In the genomic region with DNA sequence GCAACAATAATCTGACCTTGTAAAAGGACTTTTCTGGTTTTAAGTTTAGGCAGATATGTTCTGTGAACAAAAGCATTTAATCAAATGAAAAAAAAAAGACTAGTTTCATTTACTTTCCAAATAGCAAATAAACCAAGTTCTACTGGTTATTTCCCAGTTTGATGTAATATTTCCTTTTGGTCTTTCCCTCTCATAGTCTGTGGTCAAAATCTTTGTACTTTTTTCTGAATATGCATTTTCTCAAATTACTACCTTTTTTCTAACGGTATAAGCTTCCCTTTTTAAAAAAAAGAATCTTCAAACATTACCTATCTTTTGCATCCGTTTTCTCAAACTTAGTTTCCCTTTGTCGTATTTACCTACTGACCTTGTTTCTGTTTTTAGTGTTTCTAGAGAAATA, we compare ENCODE assay signal across 1 cellular context.
TF ChIP-seq lines count a peak whose summit lies in the region.

No MANE protein-coding gene starts in this region.

TF ChIP-seq in HepG2, 621 proteins besides CTCF, POLR2A, EP300 and RAD21:
- TF ChIP-seq PLSCR1 (CRISPR knock-in tag; IDR thresholded peaks at IDR 0.05; ENCODE audit: borderline replicate concordance) = no peak
- no peak for TF ChIP-seq SP2 (CRISPR knock-in tag; IDR thresholded peaks at IDR 0.05)
- TF ChIP-seq BCLAF1 (IDR thresholded peaks at IDR 0.05) = no peak
- no peak for TF ChIP-seq SIX4 (CRISPR knock-in tag; IDR thresholded peaks at IDR 0.05)
- no peak for TF ChIP-seq ZNF552 (CRISPR knock-in tag; IDR thresholded peaks at IDR 0.05; ENCODE audit: borderline replicate concordance)
- TF ChIP-seq, protein P1, sequence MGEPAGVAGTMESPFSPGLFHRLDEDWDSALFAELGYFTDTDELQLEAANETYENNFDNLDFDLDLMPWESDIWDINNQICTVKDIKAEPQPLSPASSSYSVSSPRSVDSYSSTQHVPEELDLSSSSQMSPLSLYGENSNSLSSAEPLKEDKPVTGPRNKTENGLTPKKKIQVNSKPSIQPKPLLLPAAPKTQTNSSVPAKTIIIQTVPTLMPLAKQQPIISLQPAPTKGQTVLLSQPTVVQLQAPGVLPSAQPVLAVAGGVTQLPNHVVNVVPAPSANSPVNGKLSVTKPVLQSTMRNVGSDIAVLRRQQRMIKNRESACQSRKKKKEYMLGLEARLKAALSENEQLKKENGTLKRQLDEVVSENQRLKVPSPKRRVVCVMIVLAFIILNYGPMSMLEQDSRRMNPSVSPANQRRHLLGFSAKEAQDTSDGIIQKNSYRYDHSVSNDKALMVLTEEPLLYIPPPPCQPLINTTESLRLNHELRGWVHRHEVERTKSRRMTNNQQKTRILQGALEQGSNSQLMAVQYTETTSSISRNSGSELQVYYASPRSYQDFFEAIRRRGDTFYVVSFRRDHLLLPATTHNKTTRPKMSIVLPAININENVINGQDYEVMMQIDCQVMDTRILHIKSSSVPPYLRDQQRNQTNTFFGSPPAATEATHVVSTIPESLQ (CRISPR knock-in tag; conservative IDR thresholded peaks at IDR 0.05) = no peak
